Comparison of ENCODE assay signal across 28 cellular contexts in genomic region chr16:56241596-56241995, GRCh38.
DNase-seq lines count a peak whose midpoint lies in the region; ATAC-seq and TF ChIP-seq lines count a peak whose summit lies in the region.
"Had no signal": no experiment of that assay in that cellular context is flagged by ENCODE, and none has a peak within 500 bp of the region (broad histone marks: within the 10 kb centered on the region; RNA-seq: fewer than 3 reads in every experiment).

No MANE protein-coding gene starts in this region.

- no peak overlapping the region for H3K27ac Mint-ChIP-seq in nephron progenitor cell
- H3K27ac Mint-ChIP-seq: activated naive CD8-positive, alpha-beta T cell treated with anti-CD3 and anti-CD28 coated beads, Interleukin-2, amount 50 U/mL, for 24 hours; CD8-positive, alpha-beta T cell had no signal

- ATAC-seq in GM18498 (IDR thresholded peaks at IDR 0.05; ENCODE audit: unreplicated experiment) = no peak
- ATAC-seq: activated naive CD8-positive, alpha-beta T cell treated with anti-CD3 and anti-CD28 coated beads, Interleukin-2, amount 50 U/mL, for 24 hours; CD8-positive, alpha-beta T cell; heart left ventricle; left cardiac atrium; right lobe of liver had no signal

- peaks cover 16% of the 10 kb centered on the region for H3K27me3 Mint-ChIP-seq in nephron progenitor cell (ENCODE audit: low read depth, poor library complexity)
- H3K27me3 Mint-ChIP-seq: activated naive CD8-positive, alpha-beta T cell treated with anti-CD3 and anti-CD28 coated beads, Interleukin-2, amount 50 U/mL, for 24 hours; brain had no signal

- TF ChIP-seq CTCF in AG04449 (IDR thresholded peaks at IDR 0.05; ENCODE audit: insufficient read depth, low read length, missing control alignments) = no peak
- TF ChIP-seq CTCF in nephron progenitor cell (IDR thresholded peaks at IDR 0.05) = no peak

- H3K4me3 ChIP-seq in AG04449 (ENCODE audit: low read depth, low read length) (no peak overlapping the region), adipocyte (ENCODE audit: low read length) (no peak overlapping the region)
- H3K4me3 ChIP-seq: heart left ventricle, right lobe of liver, thoracic aorta had no signal

- no peaks in the 10 kb centered on the region for H3K9me3 Mint-ChIP-seq in nephron progenitor cell
- H3K9me3 Mint-ChIP-seq: activated naive CD8-positive, alpha-beta T cell treated with anti-CD3 and anti-CD28 coated beads, Interleukin-2, amount 50 U/mL, for 24 hours; brain; CD8-positive, alpha-beta T cell had no signal

- no peak overlapping the region for H3K9ac ChIP-seq in adipocyte (ENCODE audit: low read length)

- peak; percentile 28 for DNase-seq in AG04449 (ENCODE audit: low read depth, low spot score)
- DNase-seq in HEK293T (ENCODE audit: extremely low spot score) = no peak
- peak; percentile 55 for DNase-seq in adipocyte (ENCODE audit: low read depth)
- peak; percentile 79 for DNase-seq in islet precursor cell
- no peak for DNase-seq in kidney glomerular epithelial cell (lab: John Stamatoyannopoulos, UW)
- no peak for DNase-seq in putamen (ENCODE audit: low spot score)
- no peak for DNase-seq in nephron progenitor cell
- DNase-seq: 8988T; activated CD8-positive, alpha-beta memory T cell treated with anti-CD3 and anti-CD28 coated beads for 24 hours; activated naive CD8-positive, alpha-beta T cell treated with anti-CD3 and anti-CD28 coated beads, Interleukin-2, amount 50 U/mL, for 24 hours; AML-193; CD8-positive, alpha-beta T cell; DMS 273 treated with DMSO at 0.1 percent for 48 hours; effector CD8-positive, alpha-beta T cell; erythroblast; H7; heart left ventricle; left cardiac atrium; NCI-H2081; NCI-H226; NCI-H69; right lobe of liver; RPMI8226; stimulated activated CD4-positive, alpha-beta T cell treated with anti-CD3 and anti-CD28 coated beads, Interleukin-4, amount 100 ng/mL, for 4 hours; stimulated activated naive CD4-positive, alpha-beta T cell had no signal

- no peaks in the 10 kb centered on the region for H3K36me3 Mint-ChIP-seq in nephron progenitor cell (ENCODE audit: low read depth)
- H3K36me3 Mint-ChIP-seq: CD8-positive, alpha-beta T cell had no signal

- POLR2A ChIA-PET in AG04449 (lab: Yijun Ruan, JAX) (no interaction called here), HEK293T (lab: Yijun Ruan, JAX) (no interaction called here)

- peaks cover 19% of the 10 kb centered on the region for H3K4me1 Mint-ChIP-seq in nephron progenitor cell

- H3K27me3 ChIP-seq in adipocyte (replicated peaks; ENCODE audit: control insufficient read depth, insufficient read depth, low read length) = peaks cover 9% of the 10 kb centered on the region
- H3K27me3 ChIP-seq: heart left ventricle, right lobe of liver had no signal

- H3K36me3 ChIP-seq in adipocyte (ENCODE audit: control insufficient read depth, insufficient read depth, low read length, severe bottlenecking) = no peaks in the 10 kb centered on the region
- H3K36me3 ChIP-seq: heart left ventricle, right lobe of liver, thoracic aorta had no signal

- no peaks in the 10 kb centered on the region for H3K9me3 ChIP-seq in adipocyte (ENCODE audit: control insufficient read depth, low read length)
- H3K9me3 ChIP-seq: heart left ventricle, right lobe of liver, thoracic aorta had no signal

- no peaks in the 10 kb centered on the region for H3K4me1 ChIP-seq in adipocyte (ENCODE audit: control insufficient read depth, insufficient read depth, low read length)

- no peak overlapping the region for H3K4me3 Mint-ChIP-seq in nephron progenitor cell
- H3K4me3 Mint-ChIP-seq: activated naive CD8-positive, alpha-beta T cell treated with anti-CD3 and anti-CD28 coated beads, Interleukin-2, amount 50 U/mL, for 24 hours; brain; CD8-positive, alpha-beta T cell had no signal

- CTCF ChIA-PET in AG04449 (lab: Yijun Ruan, JAX) = no interaction called here
- CTCF ChIA-PET in HEK293T (lab: Yijun Ruan, JAX) = no interaction called here

TF ChIP-seq in HEK293T, 16 proteins besides CTCF, POLR2A, EP300 and RAD21:
- TF ChIP-seq BHLHE40 (IDR thresholded peaks at IDR 0.05; ENCODE audit: borderline replicate concordance) (no peak), ARNT (IDR thresholded peaks at IDR 0.05) (0 out of 2 replicates have a peak, but pooled peaks have one; percentile 32)

Comparison
In these comparisons a context has a peak if more than half of its experiments do, and no peak if none do; other contexts are left out.
1. DNase-seq: peak in AG04449 (single experiment), adipocyte (single experiment) and islet precursor cell (single experiment); none in HEK293T (single experiment), kidney glomerular epithelial cell (single experiment), putamen (single experiment) and nephron progenitor cell (single experiment).